In genomic region chr10:127391875-127392274, GRCh38 we compare ENCODE assay signal across 28 cellular contexts.
"Had no signal": no experiment of that assay in that cellular context is flagged by ENCODE, and none has a peak within 500 bp of the region (broad histone marks: within the 10 kb centered on the region; RNA-seq: fewer than 3 reads in every experiment).

No MANE protein-coding gene starts in this region.

- H3K27ac Mint-ChIP-seq: activated naive CD8-positive, alpha-beta T cell; dendritic cell treated with granulocyte-macrophage colony-stimulating factor and Interleukin-4, amounts not matched to agents 40 ng/mL and 50 ng/mL, for 4 days; T-helper 17 cell had no signal

- H3K4me3 ChIP-seq: cardiac muscle cell, left lung, lung, ovary, psoas muscle, right atrium auricular region, transverse colon had no signal

- H3K4me3 Mint-ChIP-seq: activated naive CD8-positive, alpha-beta T cell; brain; dendritic cell treated with granulocyte-macrophage colony-stimulating factor and Interleukin-4, amounts not matched to agents 40 ng/mL and 50 ng/mL, for 4 days; nephron; T-helper 17 cell had no signal

- H3K27me3 Mint-ChIP-seq: activated naive CD8-positive, alpha-beta T cell; dendritic cell treated with granulocyte-macrophage colony-stimulating factor and Interleukin-4, amounts not matched to agents 40 ng/mL and 50 ng/mL, for 4 days had no signal

- H3K9me3 Mint-ChIP-seq: brain; dendritic cell treated with granulocyte-macrophage colony-stimulating factor and Interleukin-4, amounts not matched to agents 40 ng/mL and 50 ng/mL, for 4 days; nephron had no signal

- DNase-seq: activated CD4-positive, alpha-beta T cell treated with anti-CD3 and anti-CD28 coated beads for 48 hours; activated CD4-positive, alpha-beta T cell treated with anti-CD3 and anti-CD28 coated beads, Interleukin-2, amount 50 U/mL, for 48 hours; activated CD8-positive, alpha-beta memory T cell treated with anti-CD3 and anti-CD28 coated beads for 24 hours; activated effector memory CD4-positive, alpha-beta T cell treated with Interleukin-2 at 50 U/mL for 16 hours; activated naive CD4-positive, alpha-beta T cell treated with Interleukin-2 at 50 U/mL for 16 hours; kidney glomerular epithelial cell; mesendoderm; psoas muscle; SK-N-SH; stimulated activated CD4-positive, alpha-beta T cell treated with anti-CD3 and anti-CD28 coated beads, Interleukin-15, amount 100 ng/mL, for 24 hours; stimulated activated CD4-positive, alpha-beta T cell treated with anti-CD3 and anti-CD28 coated beads, Interleukin-2, amount 100 ng/mL, for 24 hours; stimulated activated naive CD8-positive, alpha-beta T cell treated with anti-CD3 and anti-CD28 coated beads, Interleukin-15, Interleukin-2, amounts not matched to agents 100 U/mL and 50 U/mL, for 24 hours; T-helper 17 cell; T1000; transverse colon; WERI-Rb-1 had no signal

- H3K27ac ChIP-seq: cardiac muscle cell, epithelial cell of prostate, neutrophil, psoas muscle, right atrium auricular region, transverse colon, WERI-Rb-1 had no signal

- H3K4me1 ChIP-seq: left lung, psoas muscle, right atrium auricular region, transverse colon had no signal

- H3K36me3 ChIP-seq: cardiac muscle cell, neutrophil, ovary, right atrium auricular region, transverse colon, WERI-Rb-1 had no signal

- H3K9me3 ChIP-seq: left lung, neutrophil, ovary, psoas muscle, right atrium auricular region, SK-N-SH, transverse colon had no signal

- H3K36me3 Mint-ChIP-seq: activated naive CD8-positive, alpha-beta T cell had no signal

- H3K27me3 ChIP-seq: cardiac muscle cell, left lung, neutrophil, ovary, right atrium auricular region, transverse colon had no signal

- ATAC-seq: activated CD4-positive, CD25-positive, alpha-beta regulatory T cell treated with anti-CD3 and anti-CD28 coated beads, Interleukin-2, amount 50 U/mL, for 24 hours; psoas muscle; stimulated activated naive CD8-positive, alpha-beta T cell treated with anti-CD3 and anti-CD28 coated beads, Interleukin-15, Interleukin-2, amounts not matched to agents 100 U/mL and 50 U/mL, for 24 hours; T-helper 17 cell had no signal
